11 cellular contexts compared by ENCODE assay signal in the genomic region with DNA sequence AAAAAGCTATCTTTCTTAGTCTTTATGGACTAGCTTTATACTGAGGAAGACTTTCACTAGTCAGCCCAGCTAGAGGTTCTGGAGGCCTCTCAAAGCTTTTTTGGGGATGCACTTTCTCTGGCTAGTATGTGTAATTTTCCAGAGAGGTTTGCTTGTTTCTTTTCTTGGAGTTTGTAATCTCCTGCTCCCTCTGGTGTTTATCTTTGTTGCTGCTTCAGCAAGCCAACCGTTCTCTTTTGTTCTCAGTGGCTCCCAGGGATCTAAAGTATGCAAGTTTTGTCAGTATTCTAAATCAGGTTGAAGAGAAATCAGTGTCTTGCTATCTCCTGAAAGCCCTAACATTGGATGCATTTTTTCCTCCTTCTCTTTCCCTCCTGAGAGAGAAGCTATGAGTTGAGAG.
DNase-seq lines count a peak whose midpoint lies in the region; ATAC-seq and TF ChIP-seq lines count a peak whose summit lies in the region.
"Had no signal": no experiment of that assay in that cellular context is flagged by ENCODE, and none has a peak within 500 bp of the region (broad histone marks: within the 10 kb centered on the region; RNA-seq: fewer than 3 reads in every experiment).

No MANE protein-coding gene starts in this region.

- POLR2A ChIA-PET in GM10248 (lab: Yijun Ruan, JAX) = no interaction called here

- H3K27ac Mint-ChIP-seq in brain (no peak overlapping the region), nephron progenitor cell (no peak overlapping the region)
- H3K27ac Mint-ChIP-seq: activated naive CD8-positive, alpha-beta T cell; stimulated activated naive CD8-positive, alpha-beta T cell treated with anti-CD3 and anti-CD28 coated beads, Interleukin-15, amount 100 ng/mL, for 72 hours had no signal

- CTCF ChIA-PET in GM10248 (lab: Yijun Ruan, JAX) = interaction anchor here (0.7 to 1.5 kb wide), 5 partner anchors 11 to 238 kb away, joined by 3 to 5 read pairs (median 3); a partner anchor contains a TSS

- no peak overlapping the region for H3K4me3 ChIP-seq in LNCaP clone FGC (ENCODE audit: low read depth, low read length)

- H3K27me3 Mint-ChIP-seq in brain (no peaks in the 10 kb centered on the region), nephron progenitor cell (ENCODE audit: low read depth, poor library complexity) (peaks cover 5% of the 10 kb centered on the region)
- H3K27me3 Mint-ChIP-seq: activated naive CD8-positive, alpha-beta T cell; stimulated activated naive CD8-positive, alpha-beta T cell treated with anti-CD3 and anti-CD28 coated beads, Interleukin-15, amount 100 ng/mL, for 72 hours had no signal

- peaks cover 16 to 47% (median 25%) of the 10 kb centered on the region in 5 experiments for H3K9me3 Mint-ChIP-seq in brain
- H3K9me3 Mint-ChIP-seq in nephron progenitor cell = peaks cover 36% of the 10 kb centered on the region
- H3K9me3 Mint-ChIP-seq: stimulated activated naive CD8-positive, alpha-beta T cell treated with anti-CD3 and anti-CD28 coated beads, Interleukin-15, amount 100 ng/mL, for 72 hours had no signal

- no peaks in the 10 kb centered on the region for H3K4me1 Mint-ChIP-seq in brain
- no peaks in the 10 kb centered on the region for H3K4me1 Mint-ChIP-seq in nephron progenitor cell
- H3K4me1 Mint-ChIP-seq: stimulated activated naive CD8-positive, alpha-beta T cell treated with anti-CD3 and anti-CD28 coated beads, Interleukin-15, amount 100 ng/mL, for 72 hours had no signal

- no peak for ATAC-seq in GM18870 (IDR thresholded peaks at IDR 0.05; ENCODE audit: unreplicated experiment)
- no peak for ATAC-seq in HG03280 (IDR thresholded peaks at IDR 0.05; ENCODE audit: unreplicated experiment)
- ATAC-seq: stimulated activated naive CD8-positive, alpha-beta T cell treated with anti-CD3 and anti-CD28 coated beads, Interleukin-15, amount 100 ng/mL, for 72 hours had no signal

- TF ChIP-seq CTCF in LNCaP clone FGC (IDR thresholded peaks at IDR 0.05; ENCODE audit: control insufficient read depth, extremely low read depth, insufficient read depth) = peak; percentile 46
- TF ChIP-seq CTCF in brain (conservative IDR thresholded peaks at IDR 0.05) = peak; percentile 52 to 53
- peak; percentile 40 for TF ChIP-seq CTCF in nephron progenitor cell (IDR thresholded peaks at IDR 0.05)
- TF ChIP-seq CTCF in GM10248 (IDR thresholded peaks at IDR 0.05; ENCODE audit: control extremely low read depth, extremely low read depth, low read depth, missing control alignments) = no peak

- H3K4me3 Mint-ChIP-seq in brain (no peak overlapping the region), nephron progenitor cell (no peak overlapping the region)
- H3K4me3 Mint-ChIP-seq: activated naive CD8-positive, alpha-beta T cell; stimulated activated naive CD8-positive, alpha-beta T cell treated with anti-CD3 and anti-CD28 coated beads, Interleukin-15, amount 100 ng/mL, for 72 hours had no signal

- DNase-seq in DMS53 treated with DMSO at 0.1 percent for 48 hours (lab: John Stamatoyannopoulos, UW; ENCODE audit: unreplicated experiment) (peak; percentile 2), LNCaP clone FGC (ENCODE audit: low read depth) (no peak), nephron progenitor cell (no peak), NCI-H82 (lab: John Stamatoyannopoulos, UW) (no peak), GM10248 (ENCODE audit: extremely low spot score) (no peak)
- DNase-seq: NCI-H446 treated with DMSO at 0.1 percent for 48 hours; stimulated activated naive CD8-positive, alpha-beta T cell treated with anti-CD3 and anti-CD28 coated beads, Interleukin-15, amount 100 ng/mL, for 72 hours had no signal

- H3K36me3 Mint-ChIP-seq in brain (peaks cover 29% of the 10 kb centered on the region), nephron progenitor cell (ENCODE audit: low read depth) (peaks cover 4% of the 10 kb centered on the region)
- H3K36me3 Mint-ChIP-seq: activated naive CD8-positive, alpha-beta T cell had no signal
